In the genomic region with DNA sequence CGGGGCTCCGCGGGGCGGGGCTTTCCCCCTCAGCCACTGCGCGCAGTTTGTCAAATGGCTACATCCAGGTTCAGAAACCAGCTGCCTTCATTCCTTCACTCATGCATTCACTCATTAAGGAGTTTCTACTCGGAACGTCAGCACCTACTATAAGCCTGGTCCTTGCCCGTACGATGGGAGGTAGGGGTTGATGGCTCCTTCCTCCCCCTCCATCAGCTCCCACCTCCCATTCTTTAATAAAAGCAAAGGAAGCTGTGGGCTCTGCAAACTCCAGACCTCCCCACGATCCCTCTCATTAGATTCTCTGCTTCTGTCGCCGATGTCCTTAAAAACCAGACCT, we compare ENCODE assay signal across 8 cellular contexts. TPM values are rescaled to one million over a fixed set of nuclear protein-coding genes. Genes with fewer than 3 reads are reported as not detected.
DNase-seq lines count a peak whose midpoint lies in the region; ATAC-seq and TF ChIP-seq lines count a peak whose summit lies in the region.

No MANE protein-coding gene starts in this region.

- POLR2A ChIA-PET in AG04449 (lab: Yijun Ruan, JAX) = no interaction called here

- peak overlapping the region in 1 of 2 donors; percentile 76 for H3K27ac Mint-ChIP-seq in natural killer cell

- no peaks in the 10 kb centered on the region for H3K9me3 Mint-ChIP-seq in natural killer cell

- DNase-seq in AG04449 (ENCODE audit: low read depth, low spot score) (no peak), choroid plexus epithelial cell (ENCODE audit: low read depth) (no peak), natural killer cell (no peak), NCI-H1092 (lab: John Stamatoyannopoulos, UW) (no peak), NCI-H1417 treated with DMSO at 0.1 percent for 48 hours (lab: John Stamatoyannopoulos, UW) (no peak), HuH-7 (ENCODE audit: low spot score) (no peak)
- no peak for DNase-seq in activated CD4-positive, alpha-beta T cell treated with anti-CD3 and anti-CD28 coated beads, Interleukin-2, amount 50 U/mL, for 4 hours

- H3K4me3 ChIP-seq in AG04449 (ENCODE audit: low read depth, low read length) (peak overlapping the region; percentile 45), HUES6 (ENCODE audit: low read depth, low read length) (peak overlapping the region; percentile 64), choroid plexus epithelial cell (ENCODE audit: low read depth, low read length) (peak overlapping the region; percentile 52)

- H3K27ac ChIP-seq in HUES6 (ENCODE audit: low read depth, low read length) = no peak overlapping the region

- no peak for TF ChIP-seq CTCF in AG04449 (IDR thresholded peaks at IDR 0.05; ENCODE audit: insufficient read depth, low read length, missing control alignments)
- no peak for TF ChIP-seq CTCF in choroid plexus epithelial cell (conservative IDR thresholded peaks at IDR 0.05; ENCODE audit: low read depth, low read length)
- no peak for TF ChIP-seq CTCF in natural killer cell (IDR thresholded peaks at IDR 0.05)

- ATAC-seq in natural killer cell = no peak

- peak overlapping the region; percentile 65 for H3K4me3 Mint-ChIP-seq in natural killer cell

- H3K27me3 Mint-ChIP-seq in natural killer cell (ENCODE audit: low read depth in 2 of 2) = peaks cover 8 to 12% of the 10 kb centered on the region in 2 donors

- CTCF ChIA-PET in AG04449 (lab: Yijun Ruan, JAX) = interaction anchor here (1.5 to 2.4 kb wide), 2 partner anchors 24 to 251 kb away, joined by 4 to 15 read pairs; no protein-coding TSS in a partner anchor

- H3K36me3 ChIP-seq in HUES6 (ENCODE audit: control insufficient read depth, insufficient read depth, low read length) = no peaks in the 10 kb centered on the region

- H3K9me3 ChIP-seq in HUES6 (ENCODE audit: control insufficient read depth, insufficient read depth, low read depth, low read length) = no peaks in the 10 kb centered on the region

- peaks cover 16 to 18% of the 10 kb centered on the region in 2 donors for H3K4me1 Mint-ChIP-seq in natural killer cell

- peaks cover 26% of the 10 kb centered on the region for H3K4me1 ChIP-seq in HUES6 (ENCODE audit: control insufficient read depth, insufficient read depth, low read length)

- intact Hi-C loops in natural killer cell (cut with micrococcal nuclease) = no loop called here

- H3K27me3 ChIP-seq in HUES6 (ENCODE audit: control insufficient read depth, insufficient read depth, low read length) = peaks cover 70% of the 10 kb centered on the region

- H3K9ac ChIP-seq in HUES6 (ENCODE audit: low read length) = no peak overlapping the region

- H3K36me3 Mint-ChIP-seq in natural killer cell = no peaks in the 10 kb centered on the region

RNA-seq across cellular contexts. Expression of gene CFAP92, which starts 0.3 kb away (rescaled TPM):
- total RNA-seq in natural killer cell = under 1 TPM; 0.26 to 0.43 (median 0.41) TPM

RNA-seq across cellular contexts. Expression of gene EFCC1, which starts 7.0 kb away (rescaled TPM):
- total RNA-seq in natural killer cell = under 1 TPM in 2 of 3 donors, not detected in 1; 0.28 to 0.70 TPM
